In genomic region chr10:131885391-131886165, GRCh38 we compare ENCODE assay signal across 1 cellular context.
A peak's percentile ranks its signal among the peaks of the same experiment; 100 is the strongest.
TF ChIP-seq lines count a peak whose summit lies in the region.

No MANE protein-coding gene starts in this region.

TF ChIP-seq in GM23338, 12 proteins besides CTCF, POLR2A, EP300 and RAD21 (continued from another document):
- TF ChIP-seq ZNF462 (CRISPR knock-in tag; IDR thresholded peaks at IDR 0.05) (0 out of 2 replicates have a peak, but pooled peaks have one; percentile 3), CREB1 (CRISPR knock-in tag; IDR thresholded peaks at IDR 0.05; ENCODE audit: low read depth) (0 out of 2 replicates have a peak, but pooled peaks have one; percentile 20), JUNB (IDR thresholded peaks at IDR 0.05; ENCODE audit: unreplicated experiment) (no peak), ZNF331 (CRISPR knock-in tag; IDR thresholded peaks at IDR 0.05; ENCODE audit: low read depth) (peak; percentile 68)
